In genomic region chr16:66996324-66996982, GRCh38 we compare ENCODE assay signal across 9 cellular contexts. TPM values are rescaled to one million over a fixed set of nuclear protein-coding genes. Genes with fewer than 3 reads are reported as not detected.
DNase-seq lines count a peak whose midpoint lies in the region; ATAC-seq and TF ChIP-seq lines count a peak whose summit lies in the region.
"Had no signal": no experiment of that assay in that cellular context is flagged by ENCODE, and none has a peak within 500 bp of the region (broad histone marks: within the 10 kb centered on the region; RNA-seq: fewer than 3 reads in every experiment).

No MANE protein-coding gene starts in this region.

- TF ChIP-seq EP300 in transverse colon (IDR thresholded peaks at IDR 0.05; ENCODE audit: low read depth) = no peak

- in situ Hi-C loops in transverse colon (cut with MboI; ENCODE audit: low pct_ligation_motif_present in 1 of 4, low pct_unique_long_range_greater_than_20kb in 1 of 4, low sequenced_read_pairs in 3 of 4) = loop anchor here in 1 of 4 donors (25.0 kb wide), 1 partner anchor 166 kb away; the partner anchor contains the start of genes B3GNT9, FBXL8, HSF4 and NOL3

- H3K27ac ChIP-seq in esophagus (ENCODE audit: low read depth in 2 of 2, low read length in 1 of 2) = peak overlapping the region; percentile 9 to 47
- peak overlapping the region in 3 of 4 donors; percentile 1 to 68 (median 33) for H3K27ac ChIP-seq in transverse colon

- H3K4me3 ChIP-seq in esophagus (ENCODE audit: low read depth in 1 of 2, low read length in 2 of 2) = no peak overlapping the region
- H3K4me3 ChIP-seq in lower leg skin (ENCODE audit: low read depth, poor library complexity, severe bottlenecking) = no peak overlapping the region
- no peak overlapping the region for H3K4me3 ChIP-seq in transverse colon

- ATAC-seq in GM19455 (IDR thresholded peaks at IDR 0.05; ENCODE audit: unreplicated experiment) (no peak), HG02763 (IDR thresholded peaks at IDR 0.05; ENCODE audit: unreplicated experiment) (no peak), GM18873 (IDR thresholded peaks at IDR 0.05; ENCODE audit: low FRiP score, unreplicated experiment) (no peak), GM21447 (IDR thresholded peaks at IDR 0.05; ENCODE audit: unreplicated experiment) (no peak)

- H3K9me3 ChIP-seq in esophagus (ENCODE audit: control insufficient read depth in 2 of 2, insufficient read depth in 1 of 2, low read depth in 1 of 2, low read length in 1 of 2) = no peaks in the 10 kb centered on the region
- H3K9me3 ChIP-seq in transverse colon = no peaks in the 10 kb centered on the region

- 37 to 39% methylated on average over 6 of the region's 6 CpGs for WGBS in esophagus, 2 donors
- 55 to 63% methylated on average over 6 of the region's 6 CpGs for WGBS in lower leg skin, 2 donors
- 52% methylated on average over 6 of the region's 6 CpGs; no CpG with 5 or more reads in 1 of the 2 donors for WGBS in transverse colon (ENCODE audit: low coverage in 1 of 2), 2 donors

- no peak for TF ChIP-seq CTCF in lower leg skin (IDR thresholded peaks at IDR 0.05)
- TF ChIP-seq CTCF in transverse colon (IDR thresholded peaks at IDR 0.05) = no peak

- DNase-seq in M059J (ENCODE audit: low read depth) (peak; percentile 61), lower leg skin (ENCODE audit: low spot score in 2 of 2) (peak; percentile 74 to 88), transverse colon (no peak)
- DNase-seq: effector memory CD4-positive, alpha-beta T cell had no signal

- H3K4me1 ChIP-seq in esophagus (ENCODE audit: control insufficient read depth in 2 of 2, insufficient read depth in 2 of 2, low read length in 1 of 2) (peaks cover 6 to 12% of the 10 kb centered on the region in 2 donors), transverse colon (peaks cover 4 to 26% (median 15%) of the 10 kb centered on the region in 4 donors)

- no peak for TF ChIP-seq POLR2A in lower leg skin (IDR thresholded peaks at IDR 0.05)
- no peak for TF ChIP-seq POLR2A in transverse colon (IDR thresholded peaks at IDR 0.05)

- H3K27me3 ChIP-seq in esophagus (ENCODE audit: control insufficient read depth in 1 of 2, insufficient read depth in 2 of 2, low read length in 2 of 2) = no peaks in the 10 kb centered on the region
- no peaks in the 10 kb centered on the region for H3K27me3 ChIP-seq in transverse colon

- intact Hi-C loops in lower leg skin (cut with DNase I; ENCODE audit: low total_unique reads) (no loop called here), transverse colon (cut with DNase I; ENCODE audit: low total_unique reads) (no loop called here)

- H3K36me3 ChIP-seq in esophagus (ENCODE audit: control insufficient read depth in 2 of 2, insufficient read depth in 2 of 2, low read length in 1 of 2) (no peaks in the 10 kb centered on the region), transverse colon (no peaks in the 10 kb centered on the region)

RNA-seq across cellular contexts. Expression of gene CES4A, which starts 8.1 kb away (rescaled TPM):
- not detected in 2 replicates for total RNA-seq in M059J (2014; rRNA removed; shearing (Covaris generic))
- polyA plus RNA-seq in esophagus = 10 to 100 TPM; 10.1 to 17.5 TPM
- total RNA-seq in lower leg skin = 10 to 100 TPM; 43.6 to 95.8 (median 75.9) TPM
- 10 to 100 TPM in 3 of 4 donors, 1 to 10 TPM in 1; 9.7 to 24.7 (median 15.7) TPM for total RNA-seq in transverse colon

RNA-seq across cellular contexts. Expression of gene CBFB, which starts 32.5 kb away (rescaled TPM):
- 86.5 and 111 TPM in 2 replicates for total RNA-seq in M059J (2014; rRNA removed; shearing (Covaris generic))
- polyA plus RNA-seq in esophagus = 10 to 100 TPM; 15.3 to 17.0 TPM
- 10 to 100 TPM; 42.4 to 76.3 (median 48.2) TPM for total RNA-seq in lower leg skin
- 100 to 1,000 TPM in 1 of 4 donors, 10 to 100 TPM in 3; 19.7 to 106 (median 33.1) TPM for total RNA-seq in transverse colon

RNA-seq across cellular contexts. Expression of gene CES3, which starts 35.4 kb away (rescaled TPM):
- total RNA-seq in M059J (2014; rRNA removed; shearing (Covaris generic)) = 0.44 and 1.0 TPM in 2 replicates
- 1 to 10 TPM; 1.8 to 4.8 TPM for polyA plus RNA-seq in esophagus
- total RNA-seq in lower leg skin = 1 to 10 TPM in 3 of 4 donors, under 1 TPM in 1; 0.59 to 1.3 (median 1.2) TPM
- total RNA-seq in transverse colon = 100 to 1,000 TPM; 247 to 616 (median 291) TPM

Comparison
In these comparisons a context has a peak if more than half of its experiments do, and no peak if none do; other contexts are left out.
1. RNA of gene CES4A, which starts 8.1 kb away (total RNA-seq): 43.6 to 95.8 TPM in lower leg skin and 9.7 to 24.7 TPM in transverse colon; not detected in M059J; every median in the first group is over 10 times any median in the second.
2. RNA of gene CES3, which starts 35.4 kb away (total RNA-seq): 247 to 616 TPM in transverse colon; 0.59 to 1.3 TPM in lower leg skin and 0.44 to 1.0 TPM in M059J; every median in the first group is over 100 times any median in the second.